Comparison of ENCODE assay signal across 1 cellular context in genomic region chr12:86772688-86773087, GRCh38.
TF ChIP-seq lines count a peak whose summit lies in the region.

No MANE protein-coding gene starts in this region.

TF ChIP-seq in IMR-90, 13 proteins besides CTCF, POLR2A, EP300 and RAD21 (continued from another document):
- TF ChIP-seq CEBPB (IDR thresholded peaks at IDR 0.05; ENCODE audit: low read depth, low read length) (no peak), USF2 (IDR thresholded peaks at IDR 0.05; ENCODE audit: low read depth, low read length) (no peak), NFE2L2 (IDR thresholded peaks at IDR 0.05; ENCODE audit: low read depth, low read length) (no peak)
